12 cellular contexts compared by ENCODE assay signal in genomic region chr1:27405074-27405473, GRCh38. TPM values are rescaled to one million over a fixed set of nuclear protein-coding genes. Genes with fewer than 3 reads are reported as not detected.
DNase-seq lines count a peak whose midpoint lies in the region; ATAC-seq lines count a peak whose summit lies in the region.
"Had no signal": no experiment of that assay in that cellular context is flagged by ENCODE, and none has a peak within 500 bp of the region (broad histone marks: within the 10 kb centered on the region; RNA-seq: fewer than 3 reads in every experiment).

No MANE protein-coding gene starts in this region.

- H4K20me1 ChIP-seq in BLaER1 treated with 17β-estradiol and CSF1 and Interleukin-3, amounts not matched to agents 10 nM and 100 nM = peaks cover 0 to 69% (median 20%) of the 10 kb centered on the region in 11 experiments; a peak in 12 of 22 replicates

- H3K4me3 Mint-ChIP-seq in stimulated activated naive CD8-positive, alpha-beta T cell treated with anti-CD3 and anti-CD28 coated beads, Interleukin-15, amount 100 ng/mL, for 72 hours = no peak overlapping the region

- peaks cover 31 to 46% (median 35%) of the 10 kb centered on the region in 11 experiments for H3K36me3 ChIP-seq in BLaER1 treated with 17β-estradiol and CSF1 and Interleukin-3, amounts not matched to agents 10 nM and 100 nM
- H3K36me3 ChIP-seq in rectal smooth muscle tissue (ENCODE audit: control insufficient read depth, insufficient read depth, low read length) = peaks cover 23% of the 10 kb centered on the region

- ATAC-seq in left ventricle myocardium superior (peak; percentile 32), HG02642 (IDR thresholded peaks at IDR 0.05; ENCODE audit: poor library complexity, unreplicated experiment) (no peak)
- no peak for ATAC-seq in stimulated activated naive CD8-positive, alpha-beta T cell treated with anti-CD3 and anti-CD28 coated beads, Interleukin-15, amount 100 ng/mL, for 72 hours
- ATAC-seq: GM12878, Panc1 had no signal

- no peaks in the 10 kb centered on the region for H3K9me3 ChIP-seq in BLaER1 treated with 17β-estradiol and CSF1 and Interleukin-3, amounts not matched to agents 10 nM and 100 nM (replicated peaks in 1 of 11)

- peaks cover 26% of the 10 kb centered on the region for H3K4me1 Mint-ChIP-seq in stimulated activated naive CD8-positive, alpha-beta T cell treated with anti-CD3 and anti-CD28 coated beads, Interleukin-15, amount 100 ng/mL, for 72 hours

- no peaks in the 10 kb centered on the region for H3K27me3 Mint-ChIP-seq in stimulated activated naive CD8-positive, alpha-beta T cell treated with anti-CD3 and anti-CD28 coated beads, Interleukin-15, amount 100 ng/mL, for 72 hours

- peak overlapping the region in 10 of 11 experiments; percentile 16 to 86 (median 72); a peak in 19 of 22 replicates for H3K27ac ChIP-seq in BLaER1 treated with 17β-estradiol and CSF1 and Interleukin-3, amounts not matched to agents 10 nM and 100 nM
- H3K27ac ChIP-seq in angular gyrus (ENCODE audit: low read depth, low read length) = peak overlapping the region; percentile 36
- H3K27ac ChIP-seq in rectal smooth muscle tissue (ENCODE audit: low read depth, low read length) = peak overlapping the region; percentile 45

- peak overlapping the region; percentile 9 to 80 (median 61); a peak in 16 of 22 replicates for H3K9ac ChIP-seq in BLaER1 treated with 17β-estradiol and CSF1 and Interleukin-3, amounts not matched to agents 10 nM and 100 nM
- H3K9ac ChIP-seq in rectal smooth muscle tissue (ENCODE audit: low read length) = no peak overlapping the region

- intact Hi-C loops in left ventricle myocardium superior (cut with micrococcal nuclease) = no loop called here

- peak overlapping the region; percentile 74 to 93 (median 89) for H3K4me2 ChIP-seq in BLaER1 treated with 17β-estradiol and CSF1 and Interleukin-3, amounts not matched to agents 10 nM and 100 nM

- H3K27me3 ChIP-seq in BLaER1 treated with 17β-estradiol and CSF1 and Interleukin-3, amounts not matched to agents 10 nM and 100 nM = no peaks in the 10 kb centered on the region
- H3K27me3 ChIP-seq in rectal smooth muscle tissue (ENCODE audit: control insufficient read depth, insufficient read depth, low read length) = no peaks in the 10 kb centered on the region

- peaks cover 74 to 90% (median 80%) of the 10 kb centered on the region in 10 experiments for H3K4me1 ChIP-seq in BLaER1 treated with 17β-estradiol and CSF1 and Interleukin-3, amounts not matched to agents 10 nM and 100 nM
- peaks cover 27% of the 10 kb centered on the region for H3K4me1 ChIP-seq in rectal smooth muscle tissue (ENCODE audit: control insufficient read depth, insufficient read depth, low read length)

- DNase-seq in left ventricle myocardium superior = peak; percentile 70
- DNase-seq in stimulated activated CD4-positive, alpha-beta T cell treated with anti-CD3 and anti-CD28 coated beads, Interleukin-2, amount 100 ng/mL, for 24 hours = no peak
- DNase-seq in stimulated activated naive CD8-positive, alpha-beta T cell treated with anti-CD3 and anti-CD28 coated beads, Interleukin-15, amount 100 ng/mL, for 72 hours = no peak
- DNase-seq in activated CD8-positive, alpha-beta memory T cell treated with anti-CD3 and anti-CD28 coated beads, Interleukin-2, amount 50 U/mL, for 48 hours = no peak
- DNase-seq: activated CD4-positive, alpha-beta T cell treated with anti-CD3 and anti-CD28 coated beads, Interleukin-2, amount 50 U/mL, for 48 hours; Kasumi-1 had no signal

- no peaks in the 10 kb centered on the region for H3K9me3 Mint-ChIP-seq in stimulated activated naive CD8-positive, alpha-beta T cell treated with anti-CD3 and anti-CD28 coated beads, Interleukin-15, amount 100 ng/mL, for 72 hours

- H3K27ac Mint-ChIP-seq in stimulated activated naive CD8-positive, alpha-beta T cell treated with anti-CD3 and anti-CD28 coated beads, Interleukin-15, amount 100 ng/mL, for 72 hours = no peak overlapping the region

- no peak overlapping the region for H3K4me3 ChIP-seq in BLaER1 treated with 17β-estradiol and CSF1 and Interleukin-3, amounts not matched to agents 10 nM and 100 nM
- no peak overlapping the region for H3K4me3 ChIP-seq in rectal smooth muscle tissue (ENCODE audit: low read length)
- H3K4me3 ChIP-seq: GM12878 had no signal

RNA-seq across cellular contexts. Expression of gene GPR3, which starts 12.7 kb away (rescaled TPM):
- total RNA-seq in left ventricle myocardium superior = 0.12 TPM

RNA-seq across cellular contexts. Expression of gene CD164L2, which starts 21.9 kb away (rescaled TPM):
- not detected for total RNA-seq in left ventricle myocardium superior
- total RNA-seq: GM12878 had no signal

RNA-seq across cellular contexts. Expression of gene FCN3, which starts 30.4 kb away (rescaled TPM):
- total RNA-seq in left ventricle myocardium superior = 19.3 TPM

RNA-seq across cellular contexts. Expression of gene MAP3K6, which starts 38.3 kb away (rescaled TPM):
- 46.6 TPM for total RNA-seq in left ventricle myocardium superior
